ENCODE assay signal across 8 cellular contexts in the genomic region with DNA sequence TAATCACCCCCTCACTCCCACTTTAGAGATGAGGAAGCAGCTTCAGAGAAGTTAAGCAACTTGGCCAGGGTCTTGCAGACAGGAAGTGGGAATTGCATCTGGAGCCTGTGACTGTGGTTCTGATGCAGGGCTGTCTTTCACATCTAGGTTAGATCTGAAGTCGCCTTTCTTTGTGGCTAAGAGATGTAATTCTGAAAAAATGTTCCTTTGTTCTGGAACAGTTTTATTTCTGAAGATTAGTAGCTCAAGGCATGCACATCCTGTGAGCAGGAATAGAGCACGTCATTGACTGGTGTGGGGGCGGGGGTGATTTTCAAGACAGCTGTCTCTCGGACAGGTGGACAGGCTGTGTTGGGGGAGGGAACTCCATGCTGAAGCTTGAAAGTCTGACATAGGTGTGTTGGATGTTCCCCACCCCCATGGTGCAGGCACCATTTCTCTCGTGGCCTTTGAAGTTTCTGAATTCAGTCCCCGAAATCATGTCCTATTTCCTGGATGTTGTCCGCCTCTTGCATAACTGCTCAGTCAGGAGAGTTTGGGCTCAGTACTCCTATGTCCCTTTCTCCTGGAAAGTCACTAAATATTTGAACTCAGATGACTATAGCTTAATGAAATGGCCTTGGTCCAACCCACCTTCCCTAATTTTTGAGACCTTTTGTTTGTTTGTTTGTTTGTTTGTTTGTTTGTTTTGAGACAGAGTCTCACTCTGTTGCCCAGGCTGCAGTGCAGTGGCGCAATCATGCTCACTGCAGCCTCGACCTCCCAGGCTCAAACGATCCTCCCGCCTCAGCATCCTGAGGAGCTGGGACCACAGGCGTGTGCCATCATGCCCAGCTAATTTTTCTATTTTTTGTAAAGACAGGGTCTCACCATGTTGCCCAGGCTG. TPM values are rescaled to one million over a fixed set of nuclear protein-coding genes. Genes with fewer than 3 reads are reported as not detected.
A peak's percentile ranks its signal among the peaks of the same experiment; 100 is the strongest.
DNase-seq lines count a peak whose midpoint lies in the region; ATAC-seq and TF ChIP-seq lines count a peak whose summit lies in the region.

No MANE protein-coding gene starts in this region.

- H4K20me1 ChIP-seq in DOHH2 (ENCODE audit: control insufficient read depth, insufficient read depth, low read depth, low read length): no peaks in the 10 kb centered on the region

- H3K4me3 ChIP-seq in DOHH2 (ENCODE audit: low read length): peak overlapping the region; percentile 53
- no peak overlapping the region for H3K4me3 ChIP-seq in body of pancreas
- no peak overlapping the region for H3K4me3 ChIP-seq in mesodermal cell (ENCODE audit: extremely low read depth, insufficient read depth, low read length, poor library complexity, severe bottlenecking)

- H3K4me1 ChIP-seq in DOHH2 (ENCODE audit: control insufficient read depth, low read length): peaks cover 40% of the 10 kb centered on the region
- H3K4me1 ChIP-seq in body of pancreas: peaks cover 44% of the 10 kb centered on the region
- H3K4me1 ChIP-seq in mesodermal cell (ENCODE audit: control insufficient read depth, insufficient read depth, low read length, poor library complexity, severe bottlenecking): peaks cover 40% of the 10 kb centered on the region

- DNase-seq in MV-4-11 (lab: John Stamatoyannopoulos, UW): peak; percentile 96
- DNase-seq in body of pancreas: peak in 1 of 4 donors; percentile 71
- no peak for DNase-seq in LoVo (ENCODE audit: low spot score)
- DNase-seq in NCI-H146 treated with DMSO at 0.1 percent for 48 hours (lab: John Stamatoyannopoulos, UW; ENCODE audit: unreplicated experiment): no peak

- TF ChIP-seq POLR2A in body of pancreas (IDR thresholded peaks at IDR 0.05): no peak

- peak overlapping the region; percentile 73 for H3K4me2 ChIP-seq in DOHH2 (ENCODE audit: low read length)

- no peaks in the 10 kb centered on the region for H3K9me3 ChIP-seq in DOHH2 (ENCODE audit: control insufficient read depth, insufficient read depth, low read length)
- H3K9me3 ChIP-seq in body of pancreas: no peaks in the 10 kb centered on the region
- H3K9me3 ChIP-seq in mesodermal cell (ENCODE audit: control insufficient read depth, low read length): no peaks in the 10 kb centered on the region

- H3K27ac ChIP-seq in DOHH2 (ENCODE audit: low read depth, low read length): no peak overlapping the region
- peak overlapping the region in 1 of 4 donors; percentile 75 for H3K27ac ChIP-seq in body of pancreas
- H3K27ac ChIP-seq in mesodermal cell (ENCODE audit: low read depth, low read length, severe bottlenecking): peak overlapping the region; percentile 88

- peaks cover 5% of the 10 kb centered on the region; the same call in 1 of the 2 replicates for H3F3A ChIP-seq in DOHH2 (ENCODE audit: control insufficient read depth, insufficient read depth)

- H3K27me3 ChIP-seq in DOHH2 (ENCODE audit: control insufficient read depth, low read length): peaks cover 2% of the 10 kb centered on the region; the same call in 1 of the 2 replicates
- H3K27me3 ChIP-seq in body of pancreas: no peaks in the 10 kb centered on the region

- 59 to 80% methylated on average over 11 to 12 of the region's 12 CpGs for WGBS in body of pancreas, 2 donors
- 90 to 97% methylated on average over 10 to 11 of the region's 12 CpGs for WGBS in mesodermal cell (ENCODE audit: insufficient coverage in 2 of 2), 2 experiments

- TF ChIP-seq CTCF in DOHH2 (IDR thresholded peaks at IDR 0.05; ENCODE audit: low read depth, low read length, poor library complexity, severe bottlenecking) (no peak), body of pancreas (IDR thresholded peaks at IDR 0.05) (no peak)

- no peaks in the 10 kb centered on the region for H3K36me3 ChIP-seq in DOHH2 (ENCODE audit: control insufficient read depth, low read length)
- H3K36me3 ChIP-seq in body of pancreas (replicated peaks in 1 of 2; ENCODE audit: insufficient read depth in 1 of 2, low read depth in 2 of 2): no peaks in the 10 kb centered on the region
- no peaks in the 10 kb centered on the region for H3K36me3 ChIP-seq in mesodermal cell (ENCODE audit: control insufficient read depth, insufficient read depth, low read length)

- no peaks in the 10 kb centered on the region for H3K9me2 ChIP-seq in DOHH2 (replicated peaks; ENCODE audit: control insufficient read depth, low read length)

- no peaks in the 10 kb centered on the region for H3K79me2 ChIP-seq in DOHH2 (ENCODE audit: control insufficient read depth, low read length)

- intact Hi-C loops in body of pancreas (cut with DNase I): no loop called here

- ATAC-seq in body of pancreas (peak; percentile 12), GM18519 (IDR thresholded peaks at IDR 0.05; ENCODE audit: low FRiP score, unreplicated experiment) (no peak), GM18909 (IDR thresholded peaks at IDR 0.05; ENCODE audit: poor library complexity, unreplicated experiment) (no peak)

RNA-seq across cellular contexts. Expression of a gene that starts 21.0 kb away (rescaled TPM):
- 100 to 1,000 TPM; 211 to 293 TPM for total RNA-seq in body of pancreas
- 86.7 TPM for polyA plus RNA-seq in mesodermal cell (2013, experiment 1 of 2)
- 84.5 TPM for polyA plus RNA-seq in mesodermal cell (2013, experiment 2 of 2)

RNA-seq across cellular contexts. Expression of a gene that starts 45.9 kb away (rescaled TPM):
- total RNA-seq in body of pancreas: not detected
- polyA plus RNA-seq in mesodermal cell (2013, experiment 1 of 2): not detected
- polyA plus RNA-seq in mesodermal cell (2013, experiment 2 of 2): not detected

RNA-seq across cellular contexts. Expression of a gene that starts 50.9 kb away (rescaled TPM):
- total RNA-seq in body of pancreas: under 1 TPM in 1 of 2 donors, not detected in 1; 0.66 TPM
- 0.26 TPM for polyA plus RNA-seq in mesodermal cell (2013, experiment 1 of 2)
- polyA plus RNA-seq in mesodermal cell (2013, experiment 2 of 2): not detected
